In genomic region chr6:147176795-147177194, GRCh38 we compare ENCODE assay signal across 19 cellular contexts.
"Had no signal": no experiment of that assay in that cellular context is flagged by ENCODE, and none has a peak within 500 bp of the region (broad histone marks: within the 10 kb centered on the region; RNA-seq: fewer than 3 reads in every experiment).

No MANE protein-coding gene starts in this region.

- H3K4me3 ChIP-seq: left ventricle myocardium inferior, upper lobe of right lung had no signal

- H3K27me3 ChIP-seq: foreskin keratinocyte, upper lobe of right lung had no signal

- DNase-seq: activated CD4-positive, alpha-beta memory T cell treated with anti-CD3 and anti-CD28 coated beads for 36 hours; activated CD4-positive, alpha-beta T cell treated with anti-CD3 and anti-CD28 coated beads for 48 hours; activated CD4-positive, CD25-positive, alpha-beta regulatory T cell; activated effector memory CD4-positive, alpha-beta T cell treated with anti-CD3 and anti-CD28 coated beads, Interleukin-2, amount 50 U/mL, for 16 hours; activated naive CD4-positive, alpha-beta T cell treated with anti-CD3 and anti-CD28 coated beads, Interleukin-2, amount 50 U/mL, for 16 hours; activated naive CD8-positive, alpha-beta T cell treated with anti-CD3 and anti-CD28 coated beads, Interleukin-2, amount 50 U/mL, for 24 hours; activated T-cell treated with anti-CD3 and anti-CD28 coated beads, Interleukin-2, amount 50 U/mL, for 72 hours; foreskin keratinocyte; immature natural killer cell; kidney glomerular epithelial cell; left ventricle myocardium inferior; midbrain; right cardiac atrium; stimulated activated CD4-positive, alpha-beta T cell treated with anti-CD3 and anti-CD28 coated beads, Interleukin-4, amount 100 ng/mL, for 24 hours; stimulated activated naive CD8-positive, alpha-beta T cell treated with anti-CD3 and anti-CD28 coated beads, Interleukin-15, Interleukin-2, amounts not matched to agents 100 U/mL and 50 U/mL, for 24 hours; T-helper 9 cell; upper lobe of right lung had no signal

- H3K36me3 ChIP-seq: left ventricle myocardium inferior, upper lobe of right lung had no signal

- H3K9me3 ChIP-seq: left ventricle myocardium inferior, upper lobe of right lung had no signal

- H3K27ac ChIP-seq: foreskin keratinocyte, left ventricle myocardium inferior, upper lobe of right lung had no signal

- H3K4me1 ChIP-seq: left ventricle myocardium inferior, upper lobe of right lung had no signal

- ATAC-seq: activated naive CD8-positive, alpha-beta T cell treated with anti-CD3 and anti-CD28 coated beads, Interleukin-2, amount 50 U/mL, for 24 hours; activated T-cell treated with anti-CD3 and anti-CD28 coated beads, Interleukin-2, amount 50 U/mL, for 72 hours; natural killer cell treated with Interleukin-12 subunit alpha and Interleukin-12 subunit beta and Interleukin-15 and Interleukin-18, amount 100 ng/mL, for 72 hours; right cardiac atrium; stimulated activated naive CD8-positive, alpha-beta T cell treated with anti-CD3 and anti-CD28 coated beads, Interleukin-15, Interleukin-2, amounts not matched to agents 100 U/mL and 50 U/mL, for 24 hours; upper lobe of right lung had no signal

- FAIRE-seq: endometrium had no signal
